ENCODE assay signal across 14 cellular contexts in genomic region chr1:15413563-15414449, GRCh38. TPM values are rescaled to one million over a fixed set of nuclear protein-coding genes. Genes with fewer than 3 reads are reported as not detected.
A peak's percentile ranks its signal among the peaks of the same experiment; 100 is the strongest.
DNase-seq lines count a peak whose midpoint lies in the region; ATAC-seq, FAIRE-seq and TF ChIP-seq lines count a peak whose summit lies in the region.
"Had no signal": no experiment of that assay in that cellular context is flagged by ENCODE, and none has a peak within 500 bp of the region (broad histone marks: within the 10 kb centered on the region; RNA-seq: fewer than 3 reads in every experiment).

No MANE protein-coding gene starts in this region.

- no peaks in the 10 kb centered on the region for H3K27me3 ChIP-seq in CD8-positive, alpha-beta T cell (ENCODE audit: insufficient read depth, low read length)
- no peaks in the 10 kb centered on the region for H3K27me3 ChIP-seq in PC-3 (ENCODE audit: low read length)
- peaks cover 0 to 16% (median 14%) of the 10 kb centered on the region in 4 experiments; a peak in 6 of 7 replicates for H3K27me3 ChIP-seq in H1 (replicated peaks in 1 of 4; ENCODE audit: control insufficient read depth in 3 of 4, extremely low read depth in 1 of 4, insufficient read depth in 3 of 4, low read length in 3 of 4)
- H3K27me3 ChIP-seq in sigmoid colon, result no peaks in the 10 kb centered on the region
- no peaks in the 10 kb centered on the region for H3K27me3 ChIP-seq in suprapubic skin

- CTCF ChIA-PET in CD8-positive, alpha-beta T cell (lab: Charles Lee), result interaction anchor here (0.8 kb wide), 1 partner anchor 89 kb away, joined by 3 read pairs; no protein-coding TSS in a partner anchor
- CTCF ChIA-PET in PC-3 (lab: Charles Lee) (interaction anchor here (0.7 to 0.8 kb wide), 2 partner anchors 90 to 402 kb away, joined by 3 read pairs; no protein-coding TSS in a partner anchor), H1 (lab: Charles Lee; ENCODE audit: partially characterized antibody) (interaction anchor here (0.6 to 2.2 kb wide), 9 partner anchors 9 to 1450 kb away, joined by 3 to 12 read pairs (median 4); no protein-coding TSS in a partner anchor)

- TF ChIP-seq CTCF in CD8-positive, alpha-beta T cell (IDR thresholded peaks at IDR 0.05), result no peak
- TF ChIP-seq CTCF in PC-3 (conservative IDR thresholded peaks at IDR 0.05; ENCODE audit: low read depth, low read length) (no peak), H1 (IDR thresholded peaks at IDR 0.05; ENCODE audit: control extremely low read depth in 1 of 3, insufficient read depth in 1 of 3, low read depth in 1 of 3, low read length in 3 of 3) (no peak), sigmoid colon (IDR thresholded peaks at IDR 0.05) (no peak), suprapubic skin (IDR thresholded peaks at IDR 0.05) (no peak), omental fat pad (IDR thresholded peaks at IDR 0.05) (no peak)

- H3K23ac ChIP-seq in H1 (ENCODE audit: insufficient read length), result no peak overlapping the region

- no peak overlapping the region for H2BK15ac ChIP-seq in H1 (ENCODE audit: low read length)

- H2BK5ac ChIP-seq in H1 (ENCODE audit: low read depth, low read length), result no peak overlapping the region

- peak overlapping the region; percentile 32 for H3K27ac Mint-ChIP-seq in CD8-positive, alpha-beta T cell

- 90% methylated on average over 21 of the region's 21 CpGs; no CpG with 5 or more reads in 1 of the 2 experiments for WGBS in H1 (ENCODE audit: extremely low coverage in 1 of 2, insufficient coverage in 1 of 2, insufficient read length in 1 of 2, insufficient replicate concordance in 2 of 2, low coverage in 1 of 2, low lambda C conversion rate in 2 of 2, missing lambda C conversion rate in 1 of 2), 2 experiments
- 59 to 83% methylated on average over 21 of the region's 21 CpGs for WGBS in sigmoid colon, 2 donors
- WGBS in suprapubic skin, result 93% methylated on average over 16 of the region's 21 CpGs

- no peak overlapping the region for H3K4ac ChIP-seq in H1 (replicated peaks; ENCODE audit: insufficient read length, low read depth, low read length)

- TF ChIP-seq POLR2A in H1 (IDR thresholded peaks at IDR 0.05; ENCODE audit: control extremely low read depth in 1 of 2, low read depth in 2 of 2, low read length in 2 of 2) (no peak), sigmoid colon (IDR thresholded peaks at IDR 0.05) (no peak), suprapubic skin (IDR thresholded peaks at IDR 0.05) (no peak)

- H3K9me2 ChIP-seq in PC-3 (replicated peaks; ENCODE audit: low read length), result no peaks in the 10 kb centered on the region

- H4K91ac ChIP-seq in H1 (replicated peaks; ENCODE audit: insufficient read length, low read length), result no peak overlapping the region

- H2BK12ac ChIP-seq in H1 (ENCODE audit: low read depth, low read length), result no peak overlapping the region

- H3K9ac ChIP-seq in PC-3 (ENCODE audit: low read length) (no peak overlapping the region), H1 (replicated peaks in 1 of 4; ENCODE audit: extremely low read depth in 1 of 4, low read depth in 3 of 4, low read length in 3 of 4) (no peak overlapping the region)

- intact Hi-C loops in CD8-positive, alpha-beta T cell (cut with DNase I, micrococcal nuclease), result no loop called here
- intact Hi-C loops in PC-3 (cut with micrococcal nuclease), result no loop called here
- intact Hi-C loops in sigmoid colon (cut with DNase I), result loop anchor here (5.0 kb wide), 1 partner anchor 108 kb away; the partner anchor contains the start of gene CASP9

- TF ChIP-seq EP300 in H1 (IDR thresholded peaks at IDR 0.05; ENCODE audit: borderline replicate concordance in 1 of 2, low read depth in 2 of 2, low read length in 2 of 2), result no peak
- TF ChIP-seq EP300 in sigmoid colon (IDR thresholded peaks at IDR 0.05), result no peak
- no peak for TF ChIP-seq EP300 in suprapubic skin (IDR thresholded peaks at IDR 0.05)

- no peaks in the 10 kb centered on the region for H3K9me3 Mint-ChIP-seq in CD8-positive, alpha-beta T cell

- BruUV-seq in PC-3 (replicated peaks; lab: Mats Ljungman, UMichigan), result no TSS peak

- H3K27me3 Mint-ChIP-seq in CD8-positive, alpha-beta T cell (ENCODE audit: low read depth), result no peaks in the 10 kb centered on the region

- no peak overlapping the region for H2BK120ac ChIP-seq in H1 (replicated peaks; ENCODE audit: low read depth, low read length)

- no peak for TF ChIP-seq RAD21 in H1 (IDR thresholded peaks at IDR 0.05 in 1 of 2, conservative IDR thresholded peaks at IDR 0.05 in 1 of 2; ENCODE audit: low read depth in 2 of 2, low read length in 2 of 2)

- no peak for ATAC-seq in CD8-positive, alpha-beta T cell
- no peak for ATAC-seq in PC-3
- no peak for ATAC-seq in HG03460 (IDR thresholded peaks at IDR 0.05; ENCODE audit: unreplicated experiment)
- no peak for ATAC-seq in omental fat pad (ENCODE audit: low FRiP score)
- ATAC-seq: psoas muscle had no signal

- H2AFZ ChIP-seq in PC-3 (ENCODE audit: low read length) (no peak overlapping the region), H1 (ENCODE audit: low read length) (no peak overlapping the region)

- H3K4me2 ChIP-seq in PC-3 (ENCODE audit: low read length) (peak overlapping the region; percentile 4; the same call in 1 of the 2 replicates), H1 (ENCODE audit: insufficient read depth in 1 of 2, low read depth in 2 of 2, low read length in 2 of 2) (no peak overlapping the region)

- peaks cover 67% of the 10 kb centered on the region for H3K4me1 ChIP-seq in CD8-positive, alpha-beta T cell (ENCODE audit: insufficient read depth, low read length)
- H3K4me1 ChIP-seq in PC-3 (ENCODE audit: insufficient read depth, low read length), result peaks cover 62% of the 10 kb centered on the region
- H3K4me1 ChIP-seq in H1 (replicated peaks in 1 of 4; ENCODE audit: control insufficient read depth in 3 of 4, insufficient read depth in 4 of 4, low read length in 3 of 4), result peaks cover 0 to 25% (median 4%) of the 10 kb centered on the region in 4 experiments; a peak in 6 of 7 replicates
- H3K4me1 ChIP-seq in sigmoid colon, result peaks cover 0 to 74% (median 59%) of the 10 kb centered on the region in 4 donors
- H3K4me1 ChIP-seq in suprapubic skin, result peaks cover 71% of the 10 kb centered on the region
- H3K4me1 ChIP-seq: psoas muscle had no signal

- no peak overlapping the region for H4K5ac ChIP-seq in H1 (ENCODE audit: insufficient read length, low read depth, low read length)

- no peak overlapping the region for H3K4me3 Mint-ChIP-seq in CD8-positive, alpha-beta T cell

- no peak overlapping the region for H3K27ac ChIP-seq in CD8-positive, alpha-beta T cell (ENCODE audit: low read depth, low read length)
- no peak overlapping the region for H3K27ac ChIP-seq in PC-3 (ENCODE audit: low read length)
- no peak overlapping the region for H3K27ac ChIP-seq in H1 (ENCODE audit: low read depth, low read length)
- peak overlapping the region; percentile 17 to 88 (median 82) for H3K27ac ChIP-seq in sigmoid colon
- no peak overlapping the region for H3K27ac ChIP-seq in suprapubic skin
- H3K27ac ChIP-seq: psoas muscle had no signal

- H3K56ac ChIP-seq in H1 (replicated peaks; ENCODE audit: insufficient read length, low read depth, low read length), result no peak overlapping the region

- H4K8ac ChIP-seq in H1 (ENCODE audit: extremely low read depth, insufficient read depth, low read length), result no peak overlapping the region

- H3K79me1 ChIP-seq in H1 (ENCODE audit: low read depth, low read length), result no peaks in the 10 kb centered on the region; the same call in 1 of the 2 replicates

- FAIRE-seq in H1 (lab: Jason Lieb, UNC), result no peak
- FAIRE-seq: GM19239 had no signal

- no peak overlapping the region for H2BK20ac ChIP-seq in H1 (ENCODE audit: low read length)

- DNase-seq in CD8-positive, alpha-beta T cell, result no peak
- no peak for DNase-seq in PC-3
- no peak for DNase-seq in H1 (ENCODE audit: low read depth in 1 of 2, low spot score in 2 of 2)
- no peak for DNase-seq in sigmoid colon
- DNase-seq in suprapubic skin (ENCODE audit: low spot score in 2 of 2), result no peak
- DNase-seq in omental fat pad (ENCODE audit: low spot score), result no peak
- DNase-seq: activated CD4-positive, CD25-positive, alpha-beta regulatory T cell; activated T-cell treated with anti-CD3 and anti-CD28 coated beads, Interleukin-2, amount 50 U/mL, for 48 hours; GDM1; mesenchymal stem cell; NCI-H1417 treated with DMSO at 0.1 percent for 48 hours; psoas muscle had no signal

- no peak overlapping the region; the same call in 1 of the 2 replicates for H3K18ac ChIP-seq in H1 (ENCODE audit: extremely low read depth, low read length)

- H3K23me2 ChIP-seq in H1 (ENCODE audit: low read depth, low read length), result peaks cover 8% of the 10 kb centered on the region

- peaks cover 5% of the 10 kb centered on the region for H3K36me3 ChIP-seq in CD8-positive, alpha-beta T cell (ENCODE audit: insufficient read depth, low read length)
- peaks cover 19% of the 10 kb centered on the region for H3K36me3 ChIP-seq in PC-3 (ENCODE audit: low read depth, low read length)
- no peaks in the 10 kb centered on the region for H3K36me3 ChIP-seq in H1 (ENCODE audit: control insufficient read depth in 2 of 4, insufficient read depth in 4 of 4, low read length in 3 of 4)
- no peaks in the 10 kb centered on the region for H3K36me3 ChIP-seq in sigmoid colon
- H3K36me3 ChIP-seq in suprapubic skin, result no peaks in the 10 kb centered on the region

- peaks cover 75% of the 10 kb centered on the region for H3K79me2 ChIP-seq in PC-3 (ENCODE audit: low read length)
- no peaks in the 10 kb centered on the region for H3K79me2 ChIP-seq in H1 (ENCODE audit: control insufficient read depth in 1 of 2, insufficient read depth in 2 of 2, low read length in 2 of 2)

- no peaks in the 10 kb centered on the region for H3K9me3 ChIP-seq in CD8-positive, alpha-beta T cell (ENCODE audit: low read length)
- H3K9me3 ChIP-seq in PC-3 (ENCODE audit: low read length) (no peaks in the 10 kb centered on the region), H1 (ENCODE audit: insufficient read depth in 2 of 2, low read depth in 1 of 2, low read length in 1 of 2) (no peaks in the 10 kb centered on the region), sigmoid colon (no peaks in the 10 kb centered on the region), suprapubic skin (no peaks in the 10 kb centered on the region)
- H3K9me3 ChIP-seq: psoas muscle had no signal

- peaks cover 17% of the 10 kb centered on the region for H3K36me3 Mint-ChIP-seq in CD8-positive, alpha-beta T cell

- H3F3A ChIP-seq in PC-3 (ENCODE audit: low read length, unreplicated experiment), result peaks cover 8% of the 10 kb centered on the region

- H4K20me1 ChIP-seq in PC-3 (ENCODE audit: low read length) (peaks cover 27% of the 10 kb centered on the region), H1 (replicated peaks in 1 of 2; ENCODE audit: control insufficient read depth in 1 of 2, insufficient read depth in 2 of 2, low read length in 2 of 2) (peaks cover 2 to 7% of the 10 kb centered on the region in 2 experiments)

- POLR2A ChIA-PET in CD8-positive, alpha-beta T cell (lab: Charles Lee), result no interaction called here
- POLR2A ChIA-PET in PC-3 (lab: Charles Lee; ENCODE audit: unreplicated experiment) (no interaction called here), H1 (lab: Charles Lee; ENCODE audit: partially characterized antibody) (interaction anchor here (1.7 kb wide), 1 partner anchor 8 kb away, joined by 4 read pairs; no protein-coding TSS in a partner anchor)

- no peak overlapping the region for H3K14ac ChIP-seq in H1 (ENCODE audit: insufficient read length)

- H3K4me1 Mint-ChIP-seq in CD8-positive, alpha-beta T cell (ENCODE audit: low read depth), result peaks cover 70% of the 10 kb centered on the region

- no peak overlapping the region for H3K4me3 ChIP-seq in CD8-positive, alpha-beta T cell (ENCODE audit: low read depth, low read length)
- H3K4me3 ChIP-seq in PC-3 (ENCODE audit: low read length) (no peak overlapping the region), H1 (ENCODE audit: extremely low read depth in 1 of 4, insufficient read depth in 2 of 4, low read depth in 3 of 4, low read length in 4 of 4) (no peak overlapping the region), sigmoid colon (no peak overlapping the region), suprapubic skin (no peak overlapping the region)
- H3K4me3 ChIP-seq: psoas muscle had no signal

- 0 out of 2 replicates have a peak overlapping the region, but pooled peaks have one; percentile 24 for H2AK5ac ChIP-seq in H1 (ENCODE audit: low read depth, low read length)

RNA-seq across cellular contexts. Expression of gene EFHD2, which starts 4.1 kb away (rescaled TPM):
- 10 to 100 TPM; 81.2 to 87.9 TPM for total RNA-seq in CD8-positive, alpha-beta T cell
- 192 and 271 TPM in 2 replicates for total RNA-seq in PC-3 (2014; rRNA removed)
- 23.5 and 25.1 TPM in 2 replicates for total RNA-seq in H1 (2021; fragmentation: NEBNext Ultra II Directional; extraction: Animal tissue kit (Norgen Biotek cat#: 25700))
- 24.4 and 30.8 TPM in 2 replicates for polyA plus RNA-seq in H1 (2011; rRNA removed)
- 24.6 TPM for polyA plus RNA-seq in H1 (2011; cell fraction: cytosol; rRNA removed)
- 22.1 TPM for polyA plus RNA-seq in H1 (2011; cell fraction: nucleus; rRNA removed)
- 16.3 to 23.1 TPM (median 20.7 TPM) in 4 replicates for polyA plus RNA-seq in H1 (2012, experiment 1 of 2)
- 23.1 TPM for polyA plus RNA-seq in H1 (2012, experiment 2 of 2)
- 16.3 TPM for polyA plus RNA-seq in H1 (2013, experiment 1 of 2)
- polyA plus RNA-seq in H1 (2013, experiment 2 of 2), result 16.6 TPM
- 4.3 and 4.8 TPM in 2 replicates for polyA minus RNA-seq in H1 (2011; rRNA and poly(A)+ RNA removed)
- polyA minus RNA-seq in H1 (2011; cell fraction: cytosol; rRNA and poly(A)+ RNA removed), result 16.7 TPM
- 5.9 TPM for polyA minus RNA-seq in H1 (2011; cell fraction: nucleus; rRNA and poly(A)+ RNA removed)
- total RNA-seq in sigmoid colon, result 10 to 100 TPM; 32.7 to 47.4 (median 37.3) TPM
- polyA plus RNA-seq in sigmoid colon, result 100 to 1,000 TPM; 157 to 181 (median 177) TPM
- total RNA-seq in suprapubic skin, result 10 to 100 TPM; 43.5 to 54.4 (median 49.9) TPM
- 100 to 1,000 TPM in 1 of 4 donors, 10 to 100 TPM in 3; 35.6 to 120 (median 54.4) TPM for total RNA-seq in omental fat pad

RNA-seq across cellular contexts. Expression of gene CTRC, which starts 24.4 kb away (rescaled TPM):
- 1 to 10 TPM in 1 of 2 experiments, under 1 TPM in 1; 0.83 to 1.9 TPM for total RNA-seq in CD8-positive, alpha-beta T cell
- 0.18 TPM in 1 of 2 replicates, not detected in the other for total RNA-seq in PC-3 (2014; rRNA removed)
- 0.09 TPM in 1 of 2 replicates, not detected in the other for total RNA-seq in H1 (2021; fragmentation: NEBNext Ultra II Directional; extraction: Animal tissue kit (Norgen Biotek cat#: 25700))
- polyA plus RNA-seq in H1 (2011; rRNA removed), result not detected in 2 replicates
- polyA plus RNA-seq in H1 (2011; cell fraction: cytosol; rRNA removed), result not detected
- polyA plus RNA-seq in H1 (2011; cell fraction: nucleus; rRNA removed), result not detected
- not detected in 4 replicates for polyA plus RNA-seq in H1 (2012, experiment 1 of 2)
- polyA plus RNA-seq in H1 (2012, experiment 2 of 2), result not detected
- polyA plus RNA-seq in H1 (2013, experiment 1 of 2), result not detected
- polyA plus RNA-seq in H1 (2013, experiment 2 of 2), result 0.29 TPM
- polyA minus RNA-seq in H1 (2011; rRNA and poly(A)+ RNA removed), result not detected in 2 replicates
- not detected for polyA minus RNA-seq in H1 (2011; cell fraction: cytosol; rRNA and poly(A)+ RNA removed)
- polyA minus RNA-seq in H1 (2011; cell fraction: nucleus; rRNA and poly(A)+ RNA removed), result not detected
- total RNA-seq in sigmoid colon, result not detected
- polyA plus RNA-seq in sigmoid colon, result 1 to 10 TPM in 1 of 3 donors, under 1 TPM in 1, not detected in 1; 0.34 to 1.2 TPM
- 1 to 10 TPM in 2 of 4 donors, not detected in 2; 1.5 to 2.3 TPM for total RNA-seq in suprapubic skin
- total RNA-seq in omental fat pad, result under 1 TPM in 2 of 4 donors, not detected in 2; 0.36 to 0.74 TPM

RNA-seq across cellular contexts. Expression of gene CELA2A, which starts 42.7 kb away (rescaled TPM):
- total RNA-seq in CD8-positive, alpha-beta T cell, result not detected
- total RNA-seq in PC-3 (2014; rRNA removed) (not detected in 2 replicates), sigmoid colon (not detected), suprapubic skin (not detected), omental fat pad (not detected)
- total RNA-seq in H1 (2021; fragmentation: NEBNext Ultra II Directional; extraction: Animal tissue kit (Norgen Biotek cat#: 25700)), result not detected in 2 replicates
- polyA plus RNA-seq in H1 (2011; rRNA removed) (not detected in 2 replicates), sigmoid colon (not detected)
- not detected for polyA plus RNA-seq in H1 (2011; cell fraction: cytosol; rRNA removed)
- polyA plus RNA-seq in H1 (2011; cell fraction: nucleus; rRNA removed), result not detected
- polyA plus RNA-seq in H1 (2012, experiment 1 of 2), result not detected in 4 replicates
- not detected for polyA plus RNA-seq in H1 (2012, experiment 2 of 2)
- polyA plus RNA-seq in H1 (2013, experiment 1 of 2), result not detected
- polyA plus RNA-seq in H1 (2013, experiment 2 of 2), result not detected
- not detected in 2 replicates for polyA minus RNA-seq in H1 (2011; rRNA and poly(A)+ RNA removed)
- not detected for polyA minus RNA-seq in H1 (2011; cell fraction: cytosol; rRNA and poly(A)+ RNA removed)
- not detected for polyA minus RNA-seq in H1 (2011; cell fraction: nucleus; rRNA and poly(A)+ RNA removed)

Comparison
In these comparisons a context has a peak if more than half of its experiments do, and no peak if none do; other contexts are left out.
1. H3K27ac ChIP-seq: peak in sigmoid colon (4 of 4); none in CD8-positive, alpha-beta T cell (single experiment), PC-3 (single experiment), H1 (single experiment) and suprapubic skin (single experiment).